In genomic region chr6:109762769-109763450, GRCh38 we compare ENCODE assay signal across 2 cellular contexts.
TF ChIP-seq lines count a peak whose summit lies in the region.

No MANE protein-coding gene starts in this region.

TF ChIP-seq in liver, 16 proteins besides CTCF, POLR2A, EP300 and RAD21 (continued from another document):
- TF ChIP-seq ATF3 (IDR thresholded peaks at IDR 0.05), result no peak

TF ChIP-seq in HepG2, 621 proteins besides CTCF, POLR2A, EP300 and RAD21 (continued from another document):
- no peak for TF ChIP-seq AKNA (CRISPR knock-in tag; IDR thresholded peaks at IDR 0.05; ENCODE audit: borderline replicate concordance)
